Comparison of ENCODE assay signal across 12 cellular contexts in the genomic region with DNA sequence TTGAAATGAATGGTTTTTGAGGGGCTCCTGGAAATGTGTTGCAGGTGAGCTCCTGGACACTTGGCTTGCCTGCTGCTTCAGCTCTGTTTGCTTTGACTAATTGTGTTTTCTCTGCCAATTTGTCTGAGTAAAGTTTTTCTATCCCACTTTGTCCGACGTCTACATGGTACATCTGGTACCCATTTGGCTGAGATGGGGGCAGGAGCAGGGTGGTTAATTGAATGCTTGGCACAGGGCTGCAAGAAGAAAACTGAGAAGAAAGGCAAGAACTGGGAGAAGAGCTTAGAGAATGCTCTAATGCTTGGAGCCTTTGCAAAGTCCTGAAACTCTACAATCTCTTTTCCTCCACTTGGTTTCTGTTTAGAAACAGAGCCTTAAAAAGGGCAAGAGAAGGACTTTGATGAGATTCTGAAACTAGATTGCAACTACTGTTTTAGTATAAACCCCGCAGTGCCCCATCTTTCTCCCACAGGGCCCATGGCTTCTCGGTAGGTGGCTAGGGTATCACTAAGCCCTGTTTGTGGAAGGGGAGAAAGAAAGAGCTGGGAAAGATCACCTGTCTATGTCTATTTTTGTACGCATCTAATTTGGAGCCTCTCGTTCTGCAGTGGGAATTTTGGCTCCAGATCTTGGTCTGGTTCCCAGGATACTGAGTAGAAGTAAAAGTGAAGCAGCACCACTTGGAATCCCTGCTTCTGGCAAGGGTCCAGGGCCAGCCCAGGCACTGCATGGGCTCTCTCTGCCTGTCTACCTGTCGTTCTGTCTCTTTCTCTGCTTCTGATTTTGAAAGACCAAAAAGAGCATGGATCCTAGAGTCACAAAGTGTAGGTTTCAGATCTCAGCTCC.
DNase-seq lines count a peak whose midpoint lies in the region; ATAC-seq and TF ChIP-seq lines count a peak whose summit lies in the region.
"Had no signal": no experiment of that assay in that cellular context is flagged by ENCODE, and none has a peak within 500 bp of the region (broad histone marks: within the 10 kb centered on the region; RNA-seq: fewer than 3 reads in every experiment).

No MANE protein-coding gene starts in this region.

- no peak for TF ChIP-seq CTCF in GM10266 (IDR thresholded peaks at IDR 0.05; ENCODE audit: control insufficient read depth, insufficient read depth, low read depth, missing control alignments)
- no peak for TF ChIP-seq CTCF in fibroblast of the aortic adventitia (IDR thresholded peaks at IDR 0.05; ENCODE audit: insufficient read depth, low read length)

- no peaks in the 10 kb centered on the region for H3K27me3 ChIP-seq in rectal smooth muscle tissue (ENCODE audit: control insufficient read depth, insufficient read depth, low read length)

- peak overlapping the region; percentile 45 for H3K27ac ChIP-seq in rectal smooth muscle tissue (ENCODE audit: low read depth, low read length)

- DNase-seq in GM10266 (ENCODE audit: extremely low spot score) (peak; percentile 50), NCI-H446 (lab: John Stamatoyannopoulos, UW) (peak; percentile 64 to 89), fibroblast of the aortic adventitia (ENCODE audit: low read depth) (peak; percentile 41), cortex of kidney (lab: John Stamatoyannopoulos, UW) (no peak)
- DNase-seq in activated CD8-positive, alpha-beta memory T cell treated with anti-CD3 and anti-CD28 coated beads for 24 hours = no peak
- no peak for DNase-seq in activated naive CD4-positive, alpha-beta T cell treated with anti-CD3 and anti-CD28 coated beads, Interleukin-2, amount 50 U/mL, for 16 hours
- DNase-seq: activated CD8-positive, alpha-beta memory T cell treated with anti-CD3 and anti-CD28 coated beads, Interleukin-2, amount 10 ng/mL, durations not matched to agents 7 days and 5 days; amniotic stem cell; GOT3; kidney had no signal

- no peak for ATAC-seq in HG03175 (IDR thresholded peaks at IDR 0.05; ENCODE audit: unreplicated experiment)
- ATAC-seq: activated CD8-positive, alpha-beta memory T cell treated with anti-CD3 and anti-CD28 coated beads, Interleukin-2, amount 10 ng/mL, durations not matched to agents 7 days and 5 days had no signal

- no peaks in the 10 kb centered on the region for H3K36me3 ChIP-seq in rectal smooth muscle tissue (ENCODE audit: control insufficient read depth, insufficient read depth, low read length)

- peaks cover 14% of the 10 kb centered on the region for H3K4me1 ChIP-seq in rectal smooth muscle tissue (ENCODE audit: control insufficient read depth, insufficient read depth, low read length)

- H3K4me3 ChIP-seq in fibroblast of the aortic adventitia (ENCODE audit: low read depth, low read length) (no peak overlapping the region), rectal smooth muscle tissue (ENCODE audit: low read length) (peak overlapping the region; percentile 4)

- H3K9ac ChIP-seq in rectal smooth muscle tissue (ENCODE audit: low read length) = no peak overlapping the region

Comparison
In these comparisons a context has a peak if more than half of its experiments do, and no peak if none do; other contexts are left out.
1. DNase-seq: peak in GM10266 (single experiment), NCI-H446 (2 of 2) and fibroblast of the aortic adventitia (single experiment); none in activated CD8-positive, alpha-beta memory T cell treated with anti-CD3 and anti-CD28 coated beads for 24 hours (single experiment), activated naive CD4-positive, alpha-beta T cell treated with anti-CD3 and anti-CD28 coated beads, Interleukin-2, amount 50 U/mL, for 16 hours (single experiment) and cortex of kidney (single experiment).